In genomic region chr11:69674886-69675714, GRCh38 we compare ENCODE assay signal across 1 cellular context.
A peak's percentile ranks its signal among the peaks of the same experiment; 100 is the strongest.
TF ChIP-seq lines count a peak whose summit lies in the region.

Gene LTO1 (minus strand): TSS chr11:69675353. CDS start chr11:69675239, 114 bp downstream.

TF ChIP-seq in GM12878, 131 proteins besides CTCF, POLR2A, EP300 and RAD21 (continued from another document):
- TF ChIP-seq REST (IDR thresholded peaks at IDR 0.05; ENCODE audit: low read depth, low read length) (peak; percentile 26; the same call in 1 of the 2 replicates), RFX5 (IDR thresholded peaks at IDR 0.05; ENCODE audit: low read depth, low read length) (0 out of 2 replicates have a peak, but pooled peaks have one; percentile 12), LARP7 (IDR thresholded peaks at IDR 0.05) (peak; percentile 92; the same call in 1 of the 2 replicates), IKZF1 (conservative IDR thresholded peaks at IDR 0.05) (peak; percentile 93), PML (IDR thresholded peaks at IDR 0.05; ENCODE audit: low read length) (0 out of 2 replicates have a peak, but pooled peaks have one; percentile 79), HCFC1 (IDR thresholded peaks at IDR 0.05; ENCODE audit: low read length) (peak; percentile 77), PAX8 (IDR thresholded peaks at IDR 0.05) (no peak), ZNF274 (IDR thresholded peaks at IDR 0.05; ENCODE audit: insufficient read depth, insufficient read length) (no peak), FOXM1 (IDR thresholded peaks at IDR 0.05; ENCODE audit: low read depth, low read length) (no peak), SMC3 (IDR thresholded peaks at IDR 0.05; ENCODE audit: borderline replicate concordance, low read length) (no peak), POLR2AphosphoS2 (IDR thresholded peaks at IDR 0.05; ENCODE audit: low read depth, low read length) (peak; percentile 80; the same call in 1 of the 2 replicates), YBX1 (IDR thresholded peaks at IDR 0.05) (no peak), ZBTB4 (CRISPR knock-in tag; IDR thresholded peaks at IDR 0.05) (no peak), NBN (IDR thresholded peaks at IDR 0.05) (0 out of 2 replicates have a peak, but pooled peaks have one; percentile 36), SRF (IDR thresholded peaks at IDR 0.05; ENCODE audit: low read depth in 2 of 2, low read length in 2 of 2) (0 out of 4 replicates have a peak, but pooled peaks of 1 of the 2 experiments have one; percentile 17), SP1 (IDR thresholded peaks at IDR 0.05; ENCODE audit: low read depth, low read length) (peak; percentile 72), RBBP5 (conservative IDR thresholded peaks at IDR 0.05) (no peak), MEF2B (IDR thresholded peaks at IDR 0.05; ENCODE audit: partially characterized antibody, poor library complexity, severe bottlenecking) (peak; percentile 22), TCF3 (IDR thresholded peaks at IDR 0.05; ENCODE audit: borderline replicate concordance, insufficient read depth, low read depth, low read length) (0 out of 2 replicates have a peak, but pooled peaks have one; percentile 10), POU2F2 (IDR thresholded peaks at IDR 0.05; ENCODE audit: borderline replicate concordance, low read depth, low read length) (peak; percentile 78; the same call in 2 of the 3 replicates), CBFB (IDR thresholded peaks at IDR 0.05; ENCODE audit: low read depth) (peak; percentile 52; the same call in 1 of the 2 replicates), SMAD5 (IDR thresholded peaks at IDR 0.05; ENCODE audit: low read depth) (peak; percentile 69), BCL3 (IDR thresholded peaks at IDR 0.05; ENCODE audit: borderline replicate concordance, insufficient read depth, low read depth, low read length, poor library complexity, severe bottlenecking) (no peak), NRF1 (conservative IDR thresholded peaks at IDR 0.05; ENCODE audit: low read depth, low read length) (peak; percentile 78), IRF3 (IDR thresholded peaks at IDR 0.05) (no peak), CREB1 (IDR thresholded peaks at IDR 0.05; ENCODE audit: low read depth) (0 out of 2 replicates have a peak, but pooled peaks have one; percentile 9), GABPA (IDR thresholded peaks at IDR 0.05; ENCODE audit: low read depth) (peak; percentile 61; the same call in 1 of the 2 replicates)
